In genomic region chr10:110872984-110873569, GRCh38 we compare ENCODE assay signal across 8 cellular contexts. TPM values are rescaled to one million over a fixed set of nuclear protein-coding genes. Genes with fewer than 3 reads are reported as not detected.
DNase-seq lines count a peak whose midpoint lies in the region; ATAC-seq and TF ChIP-seq lines count a peak whose summit lies in the region.

No MANE protein-coding gene starts in this region.

- TF ChIP-seq CTCF in GM12864 (IDR thresholded peaks at IDR 0.05; ENCODE audit: low read depth, low read length, missing control alignments) (no peak), PC-3 (conservative IDR thresholded peaks at IDR 0.05; ENCODE audit: low read depth, low read length) (no peak), progenitor cell of endocrine pancreas (IDR thresholded peaks at IDR 0.05; ENCODE audit: unreplicated experiment) (no peak), GM13976 (IDR thresholded peaks at IDR 0.05; ENCODE audit: borderline replicate concordance, control extremely low read depth, extremely low read depth, insufficient read depth, missing control alignments) (no peak)

- H3K4me2 ChIP-seq in PC-3 (ENCODE audit: low read length) = peak overlapping the region; percentile 99

- peaks cover 21% of the 10 kb centered on the region for H3K4me1 Mint-ChIP-seq in progenitor cell of endocrine pancreas (ENCODE audit: low read depth)

- no peaks in the 10 kb centered on the region for H3K9me3 ChIP-seq in PC-3 (ENCODE audit: low read length)

- H3K4me1 ChIP-seq in PC-3 (ENCODE audit: insufficient read depth, low read length) = peaks cover 16% of the 10 kb centered on the region

- peak overlapping the region; percentile 93 for H3K27ac Mint-ChIP-seq in progenitor cell of endocrine pancreas

- peak overlapping the region; percentile 80 for H3K9ac ChIP-seq in PC-3 (ENCODE audit: low read length)

- no peaks in the 10 kb centered on the region for H4K20me1 ChIP-seq in PC-3 (ENCODE audit: low read length)

- peak overlapping the region; percentile 46 for H3K27ac ChIP-seq in PC-3 (ENCODE audit: low read length)
- H3K27ac ChIP-seq in epithelial cell of prostate = peak overlapping the region; percentile 59

- peaks cover 24% of the 10 kb centered on the region for H3K79me2 ChIP-seq in PC-3 (ENCODE audit: low read length)

- no peak for ATAC-seq in PC-3
- no peak for ATAC-seq in HG03280 (IDR thresholded peaks at IDR 0.05; ENCODE audit: unreplicated experiment)

- H3F3A ChIP-seq in PC-3 (ENCODE audit: low read length, unreplicated experiment) = no peaks in the 10 kb centered on the region

- H3K36me3 ChIP-seq in PC-3 (ENCODE audit: low read depth, low read length) = no peaks in the 10 kb centered on the region

- intact Hi-C loops in PC-3 (cut with micrococcal nuclease) = loop anchor here (5.0 kb wide), 1 partner anchor 126 kb away; no protein-coding TSS in a partner anchor

- peak overlapping the region; percentile 89 for H3K4me3 Mint-ChIP-seq in progenitor cell of endocrine pancreas (ENCODE audit: low read depth)

- peak overlapping the region; percentile 82 for H2AFZ ChIP-seq in PC-3 (ENCODE audit: low read length)

- H3K36me3 Mint-ChIP-seq in progenitor cell of endocrine pancreas (ENCODE audit: insufficient read depth) = peaks cover 4% of the 10 kb centered on the region

- in situ Hi-C loops in GM13976 (cut with MboI; ENCODE audit: low sequenced_read_pairs, unreplicated experiment) = no loop called here

- POLR2A ChIA-PET in PC-3 (lab: Charles Lee; ENCODE audit: unreplicated experiment) = no interaction called here

- peak overlapping the region; percentile 90 for H3K4me3 ChIP-seq in GM12864 (ENCODE audit: low read depth, low read length)
- H3K4me3 ChIP-seq in PC-3 (ENCODE audit: low read length) = peak overlapping the region; percentile 86

- DNase-seq in GM12864 (ENCODE audit: low read depth) (no peak), PC-3 (no peak), epithelial cell of prostate (ENCODE audit: low read depth, low spot score) (no peak), progenitor cell of endocrine pancreas (ENCODE audit: low spot score, unreplicated experiment) (no peak), GM13976 (ENCODE audit: low spot score) (no peak), SW 1271 (lab: John Stamatoyannopoulos, UW) (no peak), activated gamma-delta T cell (lab: John Stamatoyannopoulos, UW) (no peak)

- no peaks in the 10 kb centered on the region for H3K9me2 ChIP-seq in PC-3 (replicated peaks; ENCODE audit: low read length)

- no peaks in the 10 kb centered on the region for H3K27me3 Mint-ChIP-seq in progenitor cell of endocrine pancreas

- H3K9me3 Mint-ChIP-seq in progenitor cell of endocrine pancreas (ENCODE audit: low read depth) = no peaks in the 10 kb centered on the region

- TSS peak; percentile 60 for BruUV-seq in PC-3 (replicated peaks; lab: Mats Ljungman, UMichigan)

- H3K27me3 ChIP-seq in PC-3 (ENCODE audit: low read length) = no peaks in the 10 kb centered on the region

- CTCF ChIA-PET in PC-3 (lab: Charles Lee) = no interaction called here

RNA-seq across cellular contexts. Expression of gene PDCD4, which starts 1.3 kb away (rescaled TPM):
- total RNA-seq in PC-3 (2014; rRNA removed) (19.4 and 24.4 TPM in 2 replicates), progenitor cell of endocrine pancreas (152 and 172 TPM in 2 replicates)

RNA-seq across cellular contexts. Expression of gene BBIP1, which starts 45.9 kb away (rescaled TPM):
- total RNA-seq in PC-3 (2014; rRNA removed) (12.0 and 19.6 TPM in 2 replicates), progenitor cell of endocrine pancreas (26.8 and 29.9 TPM in 2 replicates)

RNA-seq across cellular contexts. Expression of gene SHOC2, which starts 46.3 kb away (rescaled TPM):
- total RNA-seq in PC-3 (2014; rRNA removed) = 11.4 and 14.3 TPM in 2 replicates
- total RNA-seq in progenitor cell of endocrine pancreas = 45.9 and 47.5 TPM in 2 replicates
